9 cellular contexts compared by ENCODE assay signal in the genomic region with DNA sequence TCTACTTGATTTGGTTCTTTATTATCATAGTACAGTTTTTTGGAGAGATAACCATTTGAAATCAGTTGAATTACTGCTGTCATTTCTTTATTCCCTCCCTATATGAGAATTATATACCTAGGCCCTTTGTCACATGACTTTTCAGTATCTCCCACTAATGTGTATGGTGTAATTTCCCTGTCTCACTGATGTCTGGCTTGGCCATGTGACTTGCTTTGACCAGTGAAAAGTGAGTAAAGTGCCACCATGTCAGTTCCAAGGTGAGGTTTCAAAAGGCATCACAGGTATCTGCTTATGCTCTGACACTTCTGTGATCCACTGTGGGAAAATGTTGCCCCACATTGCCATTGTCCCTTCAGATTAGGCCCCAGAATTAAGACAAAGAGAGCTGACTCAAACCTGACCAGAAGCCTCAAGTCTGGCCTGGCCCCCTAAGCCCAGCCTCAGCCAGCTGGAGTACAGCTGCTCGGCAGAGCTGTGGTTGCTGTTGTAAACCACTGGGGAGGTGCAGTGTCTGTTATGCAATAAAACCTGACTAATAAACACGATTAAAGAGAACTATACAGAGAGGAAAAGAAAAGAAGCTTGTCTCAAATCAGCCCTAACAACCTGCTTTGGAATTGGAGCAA. TPM values are rescaled to one million over a fixed set of nuclear protein-coding genes. Genes with fewer than 3 reads are reported as not detected.
A peak's percentile ranks its signal among the peaks of the same experiment; 100 is the strongest.
DNase-seq lines count a peak whose midpoint lies in the region; ATAC-seq and TF ChIP-seq lines count a peak whose summit lies in the region.
"Had no signal": no experiment of that assay in that cellular context is flagged by ENCODE, and none has a peak within 500 bp of the region (broad histone marks: within the 10 kb centered on the region; RNA-seq: fewer than 3 reads in every experiment).

No MANE protein-coding gene starts in this region.

- peak overlapping the region in 5 of 7 donors; percentile 39 to 73 (median 67) for H3K27ac Mint-ChIP-seq in CD4-positive, alpha-beta memory T cell
- peak overlapping the region; percentile 64 for H3K27ac Mint-ChIP-seq in stimulated activated effector memory CD8-positive, alpha-beta T cell treated with anti-CD3 and anti-CD28 coated beads, Interleukin-12 subunit alpha, Interleukin-12 subunit beta, amount 100 ng/mL, for 72 hours

- H3K36me3 Mint-ChIP-seq in CD4-positive, alpha-beta memory T cell, result peaks cover 42 to 46% of the 10 kb centered on the region in 2 donors
- peaks cover 85% of the 10 kb centered on the region for H3K36me3 Mint-ChIP-seq in stimulated activated effector memory CD8-positive, alpha-beta T cell treated with anti-CD3 and anti-CD28 coated beads, Interleukin-12 subunit alpha, Interleukin-12 subunit beta, amount 100 ng/mL, for 72 hours

- no peak overlapping the region for H3K4me3 ChIP-seq in CD4-positive, alpha-beta memory T cell (ENCODE audit: low read length in 2 of 2)

- intact Hi-C loops in CD4-positive, alpha-beta memory T cell (cut with micrococcal nuclease), result no loop called here

- TF ChIP-seq CTCF in GM13976 (IDR thresholded peaks at IDR 0.05; ENCODE audit: borderline replicate concordance, control extremely low read depth, extremely low read depth, insufficient read depth, missing control alignments), result no peak

- CTCF ChIA-PET in CD4-positive, alpha-beta memory T cell (lab: Charles Lee; ENCODE audit: partially characterized antibody), result interaction anchor here (1.0 to 2.8 kb wide), 3 partner anchors 21 to 498 kb away, joined by 3 to 12 read pairs (median 4); no protein-coding TSS in a partner anchor

- H3K4me3 Mint-ChIP-seq in CD4-positive, alpha-beta memory T cell, result peak overlapping the region in 1 of 8 donors; percentile 32
- H3K4me3 Mint-ChIP-seq in stimulated activated effector memory CD8-positive, alpha-beta T cell treated with anti-CD3 and anti-CD28 coated beads, Interleukin-12 subunit alpha, Interleukin-12 subunit beta, amount 100 ng/mL, for 72 hours, result no peak overlapping the region
- H3K4me3 Mint-ChIP-seq: brain had no signal

- H3K36me3 ChIP-seq in CD4-positive, alpha-beta memory T cell (ENCODE audit: insufficient read depth, low read length), result peaks cover 3% of the 10 kb centered on the region

- POLR2A ChIA-PET in CD4-positive, alpha-beta memory T cell (lab: Charles Lee; ENCODE audit: partially characterized antibody), result interaction anchor here (2.3 kb wide), 1 partner anchor 28 kb away, joined by 13 read pairs; a partner anchor contains a TSS

- no peaks in the 10 kb centered on the region for H3K9me3 Mint-ChIP-seq in CD4-positive, alpha-beta memory T cell
- no peaks in the 10 kb centered on the region for H3K9me3 Mint-ChIP-seq in stimulated activated effector memory CD8-positive, alpha-beta T cell treated with anti-CD3 and anti-CD28 coated beads, Interleukin-12 subunit alpha, Interleukin-12 subunit beta, amount 100 ng/mL, for 72 hours
- H3K9me3 Mint-ChIP-seq: brain had no signal

- ATAC-seq in GM21390 (IDR thresholded peaks at IDR 0.05; ENCODE audit: unreplicated experiment) (peak; percentile 75), HG03571 (IDR thresholded peaks at IDR 0.05; ENCODE audit: unreplicated experiment) (peak; percentile 66), HG02588 (IDR thresholded peaks at IDR 0.05; ENCODE audit: unreplicated experiment) (no peak)
- peak; percentile 93 for ATAC-seq in stimulated activated effector memory CD8-positive, alpha-beta T cell treated with anti-CD3 and anti-CD28 coated beads, Interleukin-12 subunit alpha, Interleukin-12 subunit beta, amount 100 ng/mL, for 72 hours

- no peaks in the 10 kb centered on the region for H3K27me3 Mint-ChIP-seq in CD4-positive, alpha-beta memory T cell
- H3K27me3 Mint-ChIP-seq: brain had no signal

- in situ Hi-C loops in GM13976 (cut with MboI; ENCODE audit: low sequenced_read_pairs, unreplicated experiment), result no loop called here

- peak in 1 of 5 donors; percentile 43 for DNase-seq in CD4-positive, alpha-beta memory T cell
- DNase-seq in fibroblast of gingiva (ENCODE audit: low read depth) (peak; percentile 84), GM13976 (ENCODE audit: low spot score) (no peak)
- peak in 1 of 2 donors; percentile 59 for DNase-seq in stimulated activated effector memory CD8-positive, alpha-beta T cell treated with anti-CD3 and anti-CD28 coated beads, Interleukin-12 subunit alpha, Interleukin-12 subunit beta, amount 100 ng/mL, for 72 hours (ENCODE audit: low spot score in 2 of 2)
- no peak for DNase-seq in activated naive CD4-positive, alpha-beta T cell treated with anti-CD3 and anti-CD28 coated beads, Interleukin-2, amount 50 U/mL, for 16 hours

- peaks cover 17 to 30% (median 23%) of the 10 kb centered on the region in 4 donors for H3K4me1 Mint-ChIP-seq in CD4-positive, alpha-beta memory T cell
- H3K4me1 Mint-ChIP-seq in stimulated activated effector memory CD8-positive, alpha-beta T cell treated with anti-CD3 and anti-CD28 coated beads, Interleukin-12 subunit alpha, Interleukin-12 subunit beta, amount 100 ng/mL, for 72 hours, result peaks cover 45% of the 10 kb centered on the region

- peaks cover 18% of the 10 kb centered on the region for H3K4me1 ChIP-seq in CD4-positive, alpha-beta memory T cell (ENCODE audit: insufficient read depth, low read length)

- no peaks in the 10 kb centered on the region for H3K9me3 ChIP-seq in CD4-positive, alpha-beta memory T cell (ENCODE audit: control insufficient read depth in 1 of 2, low read length in 2 of 2)

- H3K27ac ChIP-seq in CD4-positive, alpha-beta memory T cell (ENCODE audit: low read depth, low read length), result no peak overlapping the region

- no peaks in the 10 kb centered on the region for H3K27me3 ChIP-seq in CD4-positive, alpha-beta memory T cell (ENCODE audit: insufficient read depth, low read length)

RNA-seq across cellular contexts. Expression of a gene that starts 27.5 kb away (rescaled TPM):
- total RNA-seq in CD4-positive, alpha-beta memory T cell, result 10 to 100 TPM; 13.8 to 14.6 TPM
- 1 to 10 TPM; 3.9 to 5.6 TPM for polyA plus RNA-seq in CD4-positive, alpha-beta memory T cell
